In genomic region chr4:153497091-153497531, GRCh38 we compare ENCODE assay signal across 8 cellular contexts. TPM values are rescaled to one million over a fixed set of nuclear protein-coding genes. Genes with fewer than 3 reads are reported as not detected.
DNase-seq lines count a peak whose midpoint lies in the region; ATAC-seq, FAIRE-seq and TF ChIP-seq lines count a peak whose summit lies in the region.

No MANE protein-coding gene starts in this region.

- no peak overlapping the region for H2AFZ ChIP-seq in endothelial cell of umbilical vein (ENCODE audit: low read depth, low read length)

- FAIRE-seq in endothelial cell of umbilical vein (lab: Jason Lieb, UNC), result peak; percentile 56

- POLR2A ChIA-PET in activated B cell treated with CpG ODN at 0.5 μM for 24 hours (lab: Charles Lee) (interaction anchor here (1.4 to 5.4 kb wide), 4 partner anchors 9 to 64 kb away, joined by 4 to 52 read pairs (median 24); partner anchors contain the start of gene TMEM131L), endothelial cell of umbilical vein (lab: Charles Lee) (no interaction called here)

- H3K9me3 ChIP-seq in endothelial cell of umbilical vein (replicated peaks; ENCODE audit: control insufficient read depth, insufficient read depth, low read length), result no peaks in the 10 kb centered on the region

- H3K79me2 ChIP-seq in endothelial cell of umbilical vein (ENCODE audit: control insufficient read depth, insufficient read depth, low read length), result peaks cover 2% of the 10 kb centered on the region

- peak; percentile 52 for ATAC-seq in GM21717 (IDR thresholded peaks at IDR 0.05; ENCODE audit: unreplicated experiment)
- peak; percentile 27 for ATAC-seq in activated B cell treated with CpG ODN at 0.5 μM for 24 hours (ENCODE audit: low read depth)
- peak; percentile 92 for ATAC-seq in stimulated activated effector memory CD8-positive, alpha-beta T cell treated with anti-CD3 and anti-CD28 coated beads, Interleukin-12 subunit alpha, Interleukin-12 subunit beta, amount 100 ng/mL, for 72 hours
- no peak for ATAC-seq in HG02763 (IDR thresholded peaks at IDR 0.05; ENCODE audit: unreplicated experiment)

- BruUV-seq in endothelial cell of umbilical vein (replicated peaks; lab: Mats Ljungman, UMichigan), result no TSS peak

- TF ChIP-seq POLR2A in endothelial cell of umbilical vein (IDR thresholded peaks at IDR 0.05; ENCODE audit: low read depth, low read length), result no peak

- H3K27ac Mint-ChIP-seq in CD14-positive monocyte (peak overlapping the region in 4 of 7 donors; percentile 40 to 70 (median 59)), activated B cell treated with CpG ODN at 0.5 μM for 24 hours (peak overlapping the region; percentile 80)
- H3K27ac Mint-ChIP-seq in stimulated activated effector memory CD8-positive, alpha-beta T cell treated with anti-CD3 and anti-CD28 coated beads, Interleukin-12 subunit alpha, Interleukin-12 subunit beta, amount 100 ng/mL, for 72 hours, result peak overlapping the region; percentile 84

- H3K4me2 ChIP-seq in endothelial cell of umbilical vein (ENCODE audit: insufficient read depth, low read length), result no peak overlapping the region

- H3K9ac ChIP-seq in endothelial cell of umbilical vein (replicated peaks; ENCODE audit: extremely low read depth, insufficient read depth, low read length), result no peak overlapping the region

- H3K27me3 Mint-ChIP-seq in CD14-positive monocyte (ENCODE audit: low read depth in 3 of 3), result no peaks in the 10 kb centered on the region
- no peaks in the 10 kb centered on the region for H3K27me3 Mint-ChIP-seq in activated B cell treated with CpG ODN at 0.5 μM for 24 hours

- DNase-seq in CD14-positive monocyte (ENCODE audit: low spot score) (no peak), activated B cell treated with CpG ODN at 0.5 μM for 24 hours (no peak), endothelial cell of umbilical vein (ENCODE audit: low read depth, low spot score) (peak; percentile 43), NCI-H748 (lab: John Stamatoyannopoulos, UW; ENCODE audit: unreplicated experiment) (no peak), GM19240 (ENCODE audit: insufficient read length, low spot score) (no peak)
- DNase-seq in stimulated activated effector memory CD8-positive, alpha-beta T cell treated with anti-CD3 and anti-CD28 coated beads, Interleukin-12 subunit alpha, Interleukin-12 subunit beta, amount 100 ng/mL, for 72 hours (ENCODE audit: low spot score in 2 of 2), result peak in 1 of 2 donors; percentile 51

- no peaks in the 10 kb centered on the region for H3K27me3 ChIP-seq in endothelial cell of umbilical vein (ENCODE audit: control insufficient read depth in 2 of 2, insufficient read depth in 2 of 2, low read length in 2 of 2)

- H3K4me1 Mint-ChIP-seq in CD14-positive monocyte (peaks cover 18% of the 10 kb centered on the region), activated B cell treated with CpG ODN at 0.5 μM for 24 hours (peaks cover 93% of the 10 kb centered on the region)
- H3K4me1 Mint-ChIP-seq in stimulated activated effector memory CD8-positive, alpha-beta T cell treated with anti-CD3 and anti-CD28 coated beads, Interleukin-12 subunit alpha, Interleukin-12 subunit beta, amount 100 ng/mL, for 72 hours, result peaks cover 79% of the 10 kb centered on the region

- no peak overlapping the region for H3K27ac ChIP-seq in endothelial cell of umbilical vein (ENCODE audit: insufficient read depth, low read depth, low read length)

- no peaks in the 10 kb centered on the region for H3K36me3 ChIP-seq in endothelial cell of umbilical vein (ENCODE audit: control insufficient read depth in 2 of 2, extremely low read depth in 1 of 2, insufficient read depth in 2 of 2, low read length in 2 of 2)

- intact Hi-C loops in CD14-positive monocyte (cut with micrococcal nuclease), result no loop called here
- intact Hi-C loops in activated B cell treated with CpG ODN at 0.5 μM for 24 hours (cut with micrococcal nuclease), result no loop called here
- intact Hi-C loops in endothelial cell of umbilical vein (cut with micrococcal nuclease), result no loop called here

- no peaks in the 10 kb centered on the region for H4K20me1 ChIP-seq in endothelial cell of umbilical vein (replicated peaks; ENCODE audit: control insufficient read depth, extremely low read depth, insufficient read depth, low read length)

- H3K4me1 ChIP-seq in endothelial cell of umbilical vein (ENCODE audit: control insufficient read depth, extremely low read depth, insufficient read depth, low read length), result peaks cover 4% of the 10 kb centered on the region

- peaks cover 2% of the 10 kb centered on the region for H3K9me1 ChIP-seq in endothelial cell of umbilical vein (replicated peaks; ENCODE audit: control insufficient read depth, extremely low read depth, insufficient read depth, low read length)

- H3K36me3 Mint-ChIP-seq in CD14-positive monocyte (peaks cover 52 to 60% of the 10 kb centered on the region in 2 donors), activated B cell treated with CpG ODN at 0.5 μM for 24 hours (ENCODE audit: low read depth) (peaks cover 64% of the 10 kb centered on the region)
- H3K36me3 Mint-ChIP-seq in stimulated activated effector memory CD8-positive, alpha-beta T cell treated with anti-CD3 and anti-CD28 coated beads, Interleukin-12 subunit alpha, Interleukin-12 subunit beta, amount 100 ng/mL, for 72 hours, result peaks cover 18% of the 10 kb centered on the region

- CTCF ChIA-PET in activated B cell treated with CpG ODN at 0.5 μM for 24 hours (lab: Charles Lee) (interaction anchor here (0.9 to 1.5 kb wide), 3 partner anchors 13 to 23 kb away, joined by 3 to 4 read pairs (median 3); no protein-coding TSS in a partner anchor), endothelial cell of umbilical vein (lab: Charles Lee) (interaction anchor here (1.9 kb wide), 2 partner anchors 11 to 77 kb away, joined by 5 to 9 read pairs; no protein-coding TSS in a partner anchor)

- H3K9me3 Mint-ChIP-seq in CD14-positive monocyte (no peaks in the 10 kb centered on the region), activated B cell treated with CpG ODN at 0.5 μM for 24 hours (no peaks in the 10 kb centered on the region)
- no peaks in the 10 kb centered on the region for H3K9me3 Mint-ChIP-seq in stimulated activated effector memory CD8-positive, alpha-beta T cell treated with anti-CD3 and anti-CD28 coated beads, Interleukin-12 subunit alpha, Interleukin-12 subunit beta, amount 100 ng/mL, for 72 hours

- no peak for TF ChIP-seq CTCF in CD14-positive monocyte (IDR thresholded peaks at IDR 0.05)
- TF ChIP-seq CTCF in activated B cell treated with CpG ODN at 0.5 μM for 24 hours (IDR thresholded peaks at IDR 0.05), result no peak
- no peak for TF ChIP-seq CTCF in endothelial cell of umbilical vein (IDR thresholded peaks at IDR 0.05; ENCODE audit: extremely low read depth in 1 of 2, insufficient read depth in 1 of 2, low read depth in 1 of 2, low read length in 2 of 2)

- dilution Hi-C loops in endothelial cell of umbilical vein (cut with MboI; ENCODE audit: extremely low pct_ligation_motif_present, low sequenced_read_pairs), result no loop called here

- H3K4me3 ChIP-seq in endothelial cell of umbilical vein (replicated peaks in 1 of 3; ENCODE audit: insufficient read depth in 1 of 3, low read depth in 1 of 3, low read length in 3 of 3), result no peak overlapping the region

- H3K4me3 Mint-ChIP-seq in CD14-positive monocyte (no peak overlapping the region), activated B cell treated with CpG ODN at 0.5 μM for 24 hours (peak overlapping the region; percentile 52)
- peak overlapping the region; percentile 55 for H3K4me3 Mint-ChIP-seq in stimulated activated effector memory CD8-positive, alpha-beta T cell treated with anti-CD3 and anti-CD28 coated beads, Interleukin-12 subunit alpha, Interleukin-12 subunit beta, amount 100 ng/mL, for 72 hours

TF ChIP-seq in endothelial cell of umbilical vein, 7 proteins besides CTCF, POLR2A, EP300 and RAD21:
- TF ChIP-seq MYC (IDR thresholded peaks at IDR 0.05; ENCODE audit: low read depth, low read length) (no peak), GATA2 (IDR thresholded peaks at IDR 0.05; ENCODE audit: insufficient read depth, insufficient read length, low read depth, low read length) (no peak), FOS (IDR thresholded peaks at IDR 0.05; ENCODE audit: borderline replicate concordance, insufficient read depth, low read length) (peak; percentile 47), POLR2AphosphoS5 (IDR thresholded peaks at IDR 0.05; ENCODE audit: insufficient read depth, low read depth, low read length) (no peak)
TF ChIP-seq in endothelial cell of umbilical vein: peak in this region for 1.

RNA-seq across cellular contexts. Expression of gene TMEM131L, which starts 31.0 kb away (rescaled TPM):
- polyA plus RNA-seq in CD14-positive monocyte (10 to 100 TPM; 11.2 to 26.0 TPM), endothelial cell of umbilical vein (7.2 and 7.7 TPM in 2 replicates)
- total RNA-seq in activated B cell treated with CpG ODN at 0.5 μM for 24 hours (170 and 193 TPM in 2 replicates), endothelial cell of umbilical vein (19.1 and 21.2 TPM in 2 replicates)
- 6.5 and 7.5 TPM in 2 replicates for polyA plus RNA-seq in endothelial cell of umbilical vein (2011; cell fraction: cytosol; rRNA removed)
- polyA plus RNA-seq in endothelial cell of umbilical vein (2011; cell fraction: nucleus; rRNA removed), result 24.8 and 29.1 TPM in 2 replicates
- polyA plus RNA-seq in endothelial cell of umbilical vein (2012), result 9.8 and 13.2 TPM in 2 replicates
- polyA minus RNA-seq in endothelial cell of umbilical vein, result 22.1 and 25.4 TPM in 2 replicates
- 3.1 TPM for polyA minus RNA-seq in endothelial cell of umbilical vein (2011; cell fraction: cytosol; rRNA and poly(A)+ RNA removed)
- 32.0 and 62.3 TPM in 2 replicates for polyA minus RNA-seq in endothelial cell of umbilical vein (2011; cell fraction: nucleus; rRNA and poly(A)+ RNA removed)

Comparison
In these comparisons a context has a peak if more than half of its experiments do, and no peak if none do; other contexts are left out.
1. H3K4me3 Mint-ChIP-seq: peak in activated B cell treated with CpG ODN at 0.5 μM for 24 hours (single experiment) and stimulated activated effector memory CD8-positive, alpha-beta T cell treated with anti-CD3 and anti-CD28 coated beads, Interleukin-12 subunit alpha, Interleukin-12 subunit beta, amount 100 ng/mL, for 72 hours (single experiment); none in CD14-positive monocyte (0 of 2).
2. Peak in every context shown above with its lines, with median percentiles within 50 percentile points of each other: H3K27ac Mint-ChIP-seq.